Comparison of ENCODE assay signal across 1 cellular context in the genomic region with DNA sequence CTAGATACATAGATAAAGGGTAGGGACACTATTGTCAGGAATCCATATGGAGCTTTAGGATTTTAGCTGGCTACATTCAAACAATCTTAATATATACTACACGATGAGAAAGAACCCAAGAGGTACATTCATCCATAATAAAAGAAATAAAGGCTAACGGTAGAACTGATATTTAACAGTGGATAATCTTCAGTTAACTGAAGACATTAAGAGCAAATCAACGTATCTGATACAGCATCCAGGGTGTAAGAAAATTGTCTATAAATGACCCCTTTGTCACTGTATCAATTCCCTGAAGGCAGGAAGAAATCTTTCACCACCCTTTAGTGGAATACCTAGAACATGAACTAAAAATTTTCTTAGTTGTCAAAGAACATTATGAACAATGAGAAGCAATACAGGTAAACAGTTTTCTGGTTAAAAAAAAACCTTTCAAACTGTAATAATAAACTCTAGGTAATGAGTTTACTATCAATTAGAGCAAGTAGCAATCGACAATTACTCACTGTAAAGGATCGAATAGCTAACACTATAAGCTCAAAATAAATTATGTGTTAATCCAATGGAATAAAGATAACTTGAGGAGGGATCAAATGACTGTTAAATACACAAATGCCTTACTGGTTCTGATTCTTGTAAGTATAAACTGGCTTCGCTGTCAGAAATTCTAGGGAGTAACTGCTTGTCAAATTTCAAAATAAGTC.
A peak's percentile ranks its signal among the peaks of the same experiment; 100 is the strongest.
TF ChIP-seq lines count a peak whose summit lies in the region.

No MANE protein-coding gene starts in this region.

TF ChIP-seq in HEK293, 187 proteins besides CTCF, POLR2A, EP300 and RAD21:
- TF ChIP-seq ZNF174 (tag by site-specific recombination; IDR thresholded peaks at IDR 0.05) (no peak), ZIC2 (tag by site-specific recombination; IDR thresholded peaks at IDR 0.05) (no peak), AEBP2 (tag by site-specific recombination; IDR thresholded peaks at IDR 0.05; ENCODE audit: borderline replicate concordance) (no peak), ZNF768 (tag by site-specific recombination; IDR thresholded peaks at IDR 0.05) (no peak), OSR2 (tag by site-specific recombination; IDR thresholded peaks at IDR 0.05) (peak; percentile 49; the same call in 1 of the 2 replicates), WT1 (tag by site-specific recombination; IDR thresholded peaks at IDR 0.05) (peak; percentile 59), ZNF629 (tag by site-specific recombination; IDR thresholded peaks at IDR 0.05) (0 out of 2 replicates have a peak, but pooled peaks have one; percentile 10), ZFP37 (tag by site-specific recombination; IDR thresholded peaks at IDR 0.05) (no peak), ZBTB21 (tag by site-specific recombination; IDR thresholded peaks at IDR 0.05) (no peak), GLIS2 (tag by site-specific recombination; IDR thresholded peaks at IDR 0.05) (no peak), ZBTB1 (tag by site-specific recombination; IDR thresholded peaks at IDR 0.05) (no peak), ZNF202 (tag by site-specific recombination; IDR thresholded peaks at IDR 0.05; ENCODE audit: borderline replicate concordance) (no peak)
- TF ChIP-seq, protein P1, sequence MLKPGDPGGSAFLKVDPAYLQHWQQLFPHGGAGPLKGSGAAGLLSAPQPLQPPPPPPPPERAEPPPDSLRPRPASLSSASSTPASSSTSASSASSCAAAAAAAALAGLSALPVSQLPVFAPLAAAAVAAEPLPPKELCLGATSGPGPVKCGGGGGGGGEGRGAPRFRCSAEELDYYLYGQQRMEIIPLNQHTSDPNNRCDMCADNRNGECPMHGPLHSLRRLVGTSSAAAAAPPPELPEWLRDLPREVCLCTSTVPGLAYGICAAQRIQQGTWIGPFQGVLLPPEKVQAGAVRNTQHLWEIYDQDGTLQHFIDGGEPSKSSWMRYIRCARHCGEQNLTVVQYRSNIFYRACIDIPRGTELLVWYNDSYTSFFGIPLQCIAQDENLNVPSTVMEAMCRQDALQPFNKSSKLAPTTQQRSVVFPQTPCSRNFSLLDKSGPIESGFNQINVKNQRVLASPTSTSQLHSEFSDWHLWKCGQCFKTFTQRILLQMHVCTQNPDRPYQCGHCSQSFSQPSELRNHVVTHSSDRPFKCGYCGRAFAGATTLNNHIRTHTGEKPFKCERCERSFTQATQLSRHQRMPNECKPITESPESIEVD (tag by site-specific recombination; IDR thresholded peaks at IDR 0.05) = peak; percentile 71
- TF ChIP-seq, protein P2, sequence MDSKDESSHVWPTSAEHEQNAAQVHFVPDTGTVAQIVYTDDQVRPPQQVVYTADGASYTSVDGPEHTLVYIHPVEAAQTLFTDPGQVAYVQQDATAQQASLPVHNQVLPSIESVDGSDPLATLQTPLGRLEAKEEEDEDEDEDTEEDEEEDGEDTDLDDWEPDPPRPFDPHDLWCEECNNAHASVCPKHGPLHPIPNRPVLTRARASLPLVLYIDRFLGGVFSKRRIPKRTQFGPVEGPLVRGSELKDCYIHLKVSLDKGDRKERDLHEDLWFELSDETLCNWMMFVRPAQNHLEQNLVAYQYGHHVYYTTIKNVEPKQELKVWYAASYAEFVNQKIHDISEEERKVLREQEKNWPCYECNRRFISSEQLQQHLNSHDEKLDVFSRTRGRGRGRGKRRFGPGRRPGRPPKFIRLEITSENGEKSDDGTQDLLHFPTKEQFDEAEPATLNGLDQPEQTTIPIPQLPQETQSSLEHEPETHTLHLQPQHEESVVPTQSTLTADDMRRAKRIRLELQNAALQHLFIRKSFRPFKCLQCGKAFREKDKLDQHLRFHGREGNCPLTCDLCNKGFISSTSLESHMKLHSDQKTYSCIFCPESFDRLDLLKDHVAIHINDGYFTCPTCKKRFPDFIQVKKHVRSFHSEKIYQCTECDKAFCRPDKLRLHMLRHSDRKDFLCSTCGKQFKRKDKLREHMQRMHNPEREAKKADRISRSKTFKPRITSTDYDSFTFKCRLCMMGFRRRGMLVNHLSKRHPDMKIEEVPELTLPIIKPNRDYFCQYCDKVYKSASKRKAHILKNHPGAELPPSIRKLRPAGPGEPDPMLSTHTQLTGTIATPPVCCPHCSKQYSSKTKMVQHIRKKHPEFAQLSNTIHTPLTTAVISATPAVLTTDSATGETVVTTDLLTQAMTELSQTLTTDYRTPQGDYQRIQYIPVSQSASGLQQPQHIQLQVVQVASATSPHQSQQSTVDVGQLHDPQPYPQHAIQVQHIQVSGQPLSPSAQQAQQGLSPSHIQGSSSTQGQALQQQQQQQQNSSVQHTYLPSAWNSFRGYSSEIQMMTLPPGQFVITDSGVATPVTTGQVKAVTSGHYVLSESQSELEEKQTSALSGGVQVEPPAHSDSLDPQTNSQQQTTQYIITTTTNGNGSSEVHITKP (tag by site-specific recombination; IDR thresholded peaks at IDR 0.05) = no peak
TF ChIP-seq in HEK293: peak in this region for 4.
